In the genomic region with DNA sequence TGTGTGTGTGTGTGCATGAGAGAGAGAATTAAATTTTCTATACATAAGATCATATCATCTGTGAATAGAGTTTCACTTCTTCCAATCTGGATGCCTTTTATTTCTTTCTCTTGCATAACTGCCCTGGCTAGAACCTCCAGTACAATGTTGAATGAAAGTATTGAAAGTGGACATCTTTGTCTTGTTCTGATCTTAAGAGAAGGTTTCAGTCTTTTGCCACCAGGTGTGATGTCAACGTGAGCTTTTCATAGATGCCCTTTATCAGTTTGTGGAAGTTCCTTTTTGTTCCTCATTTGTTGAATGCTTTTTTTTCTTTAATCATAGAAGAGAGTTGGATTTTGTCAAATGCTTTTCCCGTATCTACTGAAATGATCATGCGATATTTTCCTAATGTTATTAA, we compare ENCODE assay signal across 1 cellular context.
TF ChIP-seq lines count a peak whose summit lies in the region.

No MANE protein-coding gene starts in this region.

TF ChIP-seq in HepG2, 621 proteins besides CTCF, POLR2A, EP300 and RAD21 (continued from another document):
- TF ChIP-seq, protein P1, sequence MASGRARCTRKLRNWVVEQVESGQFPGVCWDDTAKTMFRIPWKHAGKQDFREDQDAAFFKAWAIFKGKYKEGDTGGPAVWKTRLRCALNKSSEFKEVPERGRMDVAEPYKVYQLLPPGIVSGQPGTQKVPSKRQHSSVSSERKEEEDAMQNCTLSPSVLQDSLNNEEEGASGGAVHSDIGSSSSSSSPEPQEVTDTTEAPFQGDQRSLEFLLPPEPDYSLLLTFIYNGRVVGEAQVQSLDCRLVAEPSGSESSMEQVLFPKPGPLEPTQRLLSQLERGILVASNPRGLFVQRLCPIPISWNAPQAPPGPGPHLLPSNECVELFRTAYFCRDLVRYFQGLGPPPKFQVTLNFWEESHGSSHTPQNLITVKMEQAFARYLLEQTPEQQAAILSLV (CRISPR knock-in tag; IDR thresholded peaks at IDR 0.05; ENCODE audit: borderline replicate concordance), result no peak
